Comparison of ENCODE assay signal across 1 cellular context in genomic region chr1:55428944-55429931, GRCh38.
TF ChIP-seq lines count a peak whose summit lies in the region.

No MANE protein-coding gene starts in this region.

TF ChIP-seq in HepG2, 621 proteins besides CTCF, POLR2A, EP300 and RAD21 (continued from another document and continues in another):
- TF ChIP-seq ZNF230 (CRISPR knock-in tag; IDR thresholded peaks at IDR 0.05) (no peak), HDAC1 (CRISPR knock-in tag; IDR thresholded peaks at IDR 0.05) (peak; percentile 94; the same call in 1 of the 2 replicates), ZBTB49 (CRISPR knock-in tag; IDR thresholded peaks at IDR 0.05; ENCODE audit: borderline replicate concordance) (no peak), ZNF788 (CRISPR knock-in tag; IDR thresholded peaks at IDR 0.05; ENCODE audit: borderline replicate concordance) (peak; percentile 93; the same call in 1 of the 2 replicates), TOE1 (CRISPR knock-in tag; IDR thresholded peaks at IDR 0.05) (no peak), MEF2D (CRISPR knock-in tag; IDR thresholded peaks at IDR 0.05) (peak; percentile 81; the same call in 1 of the 2 replicates), RNF219 (CRISPR knock-in tag; IDR thresholded peaks at IDR 0.05) (0 out of 2 replicates have a peak, but pooled peaks have one; percentile 25), TCF12 (IDR thresholded peaks at IDR 0.05) (no peak), TCF12 (CRISPR knock-in tag; IDR thresholded peaks at IDR 0.05) (0 out of 2 replicates have a peak, but pooled peaks have one; percentile 63), ELF1 (CRISPR knock-in tag; IDR thresholded peaks at IDR 0.05) (peak; percentile 66), ZNF609 (CRISPR knock-in tag; IDR thresholded peaks at IDR 0.05; ENCODE audit: borderline replicate concordance) (peak; percentile 89), KIAA2018 (CRISPR knock-in tag; IDR thresholded peaks at IDR 0.05; ENCODE audit: borderline replicate concordance) (no peak), ZNF33B (CRISPR knock-in tag; IDR thresholded peaks at IDR 0.05) (no peak), HES4 (CRISPR knock-in tag; IDR thresholded peaks at IDR 0.05; ENCODE audit: borderline replicate concordance) (no peak), ZNF550 (CRISPR knock-in tag; IDR thresholded peaks at IDR 0.05; ENCODE audit: borderline replicate concordance) (no peak), MAFG (CRISPR knock-in tag; IDR thresholded peaks at IDR 0.05) (no peak), SPEN (CRISPR knock-in tag; IDR thresholded peaks at IDR 0.05; ENCODE audit: low read depth) (no peak; the same call in 1 of the 2 replicates), SKIL (CRISPR knock-in tag; IDR thresholded peaks at IDR 0.05; ENCODE audit: borderline replicate concordance) (peak; percentile 89), ETS1 (CRISPR knock-in tag; IDR thresholded peaks at IDR 0.05) (no peak), ZNF343 (CRISPR knock-in tag; IDR thresholded peaks at IDR 0.05) (no peak), ZBTB1 (CRISPR knock-in tag; IDR thresholded peaks at IDR 0.05; ENCODE audit: borderline replicate concordance) (no peak), ZNF616 (CRISPR knock-in tag; IDR thresholded peaks at IDR 0.05; ENCODE audit: low read depth) (no peak), RAD51 (IDR thresholded peaks at IDR 0.05; ENCODE audit: borderline replicate concordance) (no peak), KMT2B (CRISPR knock-in tag; IDR thresholded peaks at IDR 0.05) (no peak), ZNF225 (CRISPR knock-in tag; IDR thresholded peaks at IDR 0.05) (no peak), PHF8 (CRISPR knock-in tag; IDR thresholded peaks at IDR 0.05) (peak; percentile 51), ZNF326 (CRISPR knock-in tag; IDR thresholded peaks at IDR 0.05; ENCODE audit: borderline replicate concordance) (no peak), ZNF562 (CRISPR knock-in tag; IDR thresholded peaks at IDR 0.05; ENCODE audit: borderline replicate concordance) (no peak), ZNF775 (CRISPR knock-in tag; IDR thresholded peaks at IDR 0.05; ENCODE audit: borderline replicate concordance) (no peak), ZNF44 (CRISPR knock-in tag; IDR thresholded peaks at IDR 0.05) (no peak), ZFYVE20 (CRISPR knock-in tag; IDR thresholded peaks at IDR 0.05; ENCODE audit: borderline replicate concordance, low read depth) (no peak), DBP (CRISPR knock-in tag; IDR thresholded peaks at IDR 0.05; ENCODE audit: not compliant biosample characterization) (no peak), ZNF275 (CRISPR knock-in tag; IDR thresholded peaks at IDR 0.05; ENCODE audit: borderline replicate concordance) (peak; percentile 30; the same call in 1 of the 2 replicates), ZNF564 (CRISPR knock-in tag; IDR thresholded peaks at IDR 0.05) (peak; percentile 57; the same call in 1 of the 2 replicates)
